In genomic region chr2:99472327-99472960, GRCh38 we compare ENCODE assay signal across 26 cellular contexts. TPM values are rescaled to one million over a fixed set of nuclear protein-coding genes. Genes with fewer than 3 reads are reported as not detected.
A peak's percentile ranks its signal among the peaks of the same experiment; 100 is the strongest.
DNase-seq lines count a peak whose midpoint lies in the region; ATAC-seq and TF ChIP-seq lines count a peak whose summit lies in the region.
"Had no signal": no experiment of that assay in that cellular context is flagged by ENCODE, and none has a peak within 500 bp of the region (broad histone marks: within the 10 kb centered on the region; RNA-seq: fewer than 3 reads in every experiment).

No MANE protein-coding gene starts in this region.

- no peaks in the 10 kb centered on the region for H3K9me3 ChIP-seq in breast epithelium
- H3K9me3 ChIP-seq in endodermal cell (ENCODE audit: control insufficient read depth, low read length): peaks cover 11% of the 10 kb centered on the region
- no peaks in the 10 kb centered on the region for H3K9me3 ChIP-seq in lower lobe of right lung
- no peaks in the 10 kb centered on the region for H3K9me3 ChIP-seq in Caco-2
- H3K9me3 ChIP-seq: right lobe of liver had no signal

- H3K27me3 ChIP-seq in breast epithelium (no peaks in the 10 kb centered on the region), endodermal cell (ENCODE audit: control insufficient read depth, insufficient read depth, low read length, poor library complexity, severe bottlenecking) (no peaks in the 10 kb centered on the region), lower lobe of right lung (ENCODE audit: low read depth) (no peaks in the 10 kb centered on the region), Caco-2 (replicated peaks; ENCODE audit: control insufficient read depth, insufficient read depth, low read length) (no peaks in the 10 kb centered on the region)
- H3K27me3 ChIP-seq: right lobe of liver had no signal

- H3K27ac ChIP-seq in breast epithelium: no peak overlapping the region
- H3K27ac ChIP-seq in endodermal cell (ENCODE audit: low read depth, low read length): no peak overlapping the region
- H3K27ac ChIP-seq in lower lobe of right lung: no peak overlapping the region
- peak overlapping the region; percentile 52 for H3K27ac ChIP-seq in urinary bladder (ENCODE audit: low read depth)
- H3K27ac ChIP-seq: right lobe of liver had no signal

- intact Hi-C loops in MCF 10A (cut with micrococcal nuclease) (no loop called here), breast epithelium (cut with DNase I; ENCODE audit: low total_unique reads) (no loop called here), lower lobe of right lung (cut with DNase I) (no loop called here), Caco-2 (cut with micrococcal nuclease; ENCODE audit: unreplicated experiment) (no loop called here)

- CTCF ChIA-PET in MCF 10A (lab: Yijun Ruan, JAX): interaction anchor here (1.0 to 1.1 kb wide), 2 partner anchors 9 to 30 kb away, joined by 3 to 4 read pairs; no protein-coding TSS in a partner anchor
- CTCF ChIA-PET in Caco-2 (lab: Charles Lee): no interaction called here

- H3K4me3 ChIP-seq in breast epithelium (no peak overlapping the region), endodermal cell (ENCODE audit: low read length) (no peak overlapping the region), lower lobe of right lung (no peak overlapping the region), urinary bladder (ENCODE audit: low read depth, low read length) (no peak overlapping the region), Caco-2 (ENCODE audit: low read depth, low read length) (no peak overlapping the region)
- H3K4me3 ChIP-seq: GM12878, right lobe of liver had no signal

- H3K4me1 Mint-ChIP-seq in MCF 10A (ENCODE audit: insufficient read depth, unreplicated experiment) (peaks cover 36% of the 10 kb centered on the region), endodermal cell (peaks cover 42% of the 10 kb centered on the region), Caco-2 (ENCODE audit: low read depth, unreplicated experiment) (peaks cover 26% of the 10 kb centered on the region)

- BruUV-seq in MCF 10A (replicated peaks; lab: Mats Ljungman, UMichigan): no TSS peak
- no TSS peak for BruUV-seq in Caco-2 (replicated peaks; lab: Mats Ljungman, UMichigan)

- DNase-seq in MCF 10A (ENCODE audit: unreplicated experiment) (peak; percentile 41), breast epithelium (ENCODE audit: low spot score in 2 of 2) (no peak), endodermal cell (no peak), lower lobe of right lung (no peak), NCI-H187 (lab: John Stamatoyannopoulos, UW) (no peak), Caco-2 (no peak)
- DNase-seq: activated CD4-positive, alpha-beta T cell treated with anti-CD3 and anti-CD28 coated beads for 36 hours; activated CD8-positive, alpha-beta memory T cell treated with anti-CD3 and anti-CD28 coated beads for 24 hours; activated naive CD4-positive, alpha-beta T cell; activated T-cell treated with anti-CD3 and anti-CD28 coated beads, Interleukin-2, amount 50 U/mL, for 4 hours; AML-193; amniotic stem cell; central memory CD4-positive, alpha-beta T cell; DND-41; HFFc6; islet precursor cell; Kasumi-1; NCI-H1092; NCI-H2081 treated with DMSO at 0.1 percent for 48 hours; NCI-H446; right lobe of liver; SHP77 treated with DMSO at 0.1 percent for 48 hours had no signal

- ATAC-seq in lower lobe of right lung: peak; percentile 61 to 74
- ATAC-seq in HG03175 (IDR thresholded peaks at IDR 0.05; ENCODE audit: unreplicated experiment): no peak
- ATAC-seq: activated CD4-positive, alpha-beta T cell treated with anti-CD3 and anti-CD28 coated beads for 36 hours; activated T-cell treated with anti-CD3 and anti-CD28 coated beads, Interleukin-2, amount 50 U/mL, for 4 hours had no signal

- no peak for TF ChIP-seq POLR2A in breast epithelium (IDR thresholded peaks at IDR 0.05)

- H3K4me1 ChIP-seq in breast epithelium (no peaks in the 10 kb centered on the region), endodermal cell (ENCODE audit: control insufficient read depth, insufficient read depth, low read length) (no peaks in the 10 kb centered on the region), lower lobe of right lung (peaks cover 36% of the 10 kb centered on the region), urinary bladder (ENCODE audit: insufficient read depth) (no peaks in the 10 kb centered on the region), Caco-2 (peaks cover 24% of the 10 kb centered on the region; the same call in 1 of the 2 replicates)

- H3K27me3 Mint-ChIP-seq in MCF 10A (ENCODE audit: insufficient read depth, unreplicated experiment) (no peaks in the 10 kb centered on the region), endodermal cell (ENCODE audit: insufficient read depth) (no peaks in the 10 kb centered on the region), Caco-2 (ENCODE audit: insufficient read depth, unreplicated experiment) (no peaks in the 10 kb centered on the region)
- H3K27me3 Mint-ChIP-seq: activated CD4-positive, alpha-beta T cell treated with anti-CD3 and anti-CD28 coated beads for 36 hours; memory B cell had no signal

- POLR2A ChIA-PET in MCF 10A (lab: Yijun Ruan, JAX) (interaction anchor here (0.6 to 2.5 kb wide), 10 partner anchors 8 to 332 kb away, joined by 3 to 15 read pairs (median 4); partner anchors contain the start of genes EIF5B, REV1 and TXNDC9), Caco-2 (lab: Charles Lee) (no interaction called here)

- TF ChIP-seq CTCF in MCF 10A (IDR thresholded peaks at IDR 0.05; ENCODE audit: unreplicated experiment) (no peak), breast epithelium (IDR thresholded peaks at IDR 0.05) (no peak), endodermal cell (conservative IDR thresholded peaks at IDR 0.05) (no peak), lower lobe of right lung (IDR thresholded peaks at IDR 0.05) (no peak), Caco-2 (IDR thresholded peaks at IDR 0.05; ENCODE audit: insufficient read depth in 1 of 2, low read depth in 1 of 2, low read length in 1 of 2, severe bottlenecking in 1 of 2, unreplicated experiment in 1 of 2) (no peak)

- H3K36me3 Mint-ChIP-seq in MCF 10A (ENCODE audit: insufficient read depth, unreplicated experiment): peaks cover 7% of the 10 kb centered on the region
- peaks cover 5% of the 10 kb centered on the region for H3K36me3 Mint-ChIP-seq in endodermal cell (ENCODE audit: low read depth)
- H3K36me3 Mint-ChIP-seq in Caco-2 (ENCODE audit: insufficient read depth, unreplicated experiment): no peaks in the 10 kb centered on the region

- H3K4me3 Mint-ChIP-seq in MCF 10A (ENCODE audit: unreplicated experiment): peak overlapping the region; percentile 21
- H3K4me3 Mint-ChIP-seq in endodermal cell: no peak overlapping the region
- H3K4me3 Mint-ChIP-seq in Caco-2 (ENCODE audit: unreplicated experiment): no peak overlapping the region
- H3K4me3 Mint-ChIP-seq: activated CD4-positive, alpha-beta T cell treated with anti-CD3 and anti-CD28 coated beads for 36 hours; activated T-cell treated with anti-CD3 and anti-CD28 coated beads, Interleukin-2, amount 50 U/mL, for 4 hours; HFFc6; memory B cell had no signal

- 95 to 100% methylated on average over 3 of the region's 3 CpGs for WGBS in endodermal cell (ENCODE audit: insufficient coverage in 1 of 2, insufficient read length in 1 of 2), 2 experiments
- WGBS in urinary bladder: 85% methylated on average over 3 of the region's 3 CpGs

- no peaks in the 10 kb centered on the region for H3K36me3 ChIP-seq in breast epithelium
- H3K36me3 ChIP-seq in endodermal cell (ENCODE audit: control insufficient read depth, insufficient read depth, low read length): no peaks in the 10 kb centered on the region
- no peaks in the 10 kb centered on the region for H3K36me3 ChIP-seq in lower lobe of right lung
- no peaks in the 10 kb centered on the region for H3K36me3 ChIP-seq in urinary bladder (ENCODE audit: insufficient read depth)
- H3K36me3 ChIP-seq in Caco-2 (ENCODE audit: control insufficient read depth, insufficient read depth, low read length): no peaks in the 10 kb centered on the region; the same call in 1 of the 2 replicates
- H3K36me3 ChIP-seq: right lobe of liver had no signal

- H3K27ac Mint-ChIP-seq in MCF 10A (ENCODE audit: low read depth, unreplicated experiment) (peak overlapping the region; percentile 73), endodermal cell (peak overlapping the region; percentile 1), Caco-2 (ENCODE audit: unreplicated experiment) (no peak overlapping the region)
- H3K27ac Mint-ChIP-seq: activated CD4-positive, alpha-beta T cell treated with anti-CD3 and anti-CD28 coated beads for 36 hours; HFFc6; memory B cell had no signal

- no peaks in the 10 kb centered on the region for H3K9me3 Mint-ChIP-seq in MCF 10A (ENCODE audit: unreplicated experiment)
- H3K9me3 Mint-ChIP-seq in endodermal cell: no peaks in the 10 kb centered on the region
- H3K9me3 Mint-ChIP-seq in Caco-2 (ENCODE audit: unreplicated experiment): peaks cover 20% of the 10 kb centered on the region
- H3K9me3 Mint-ChIP-seq: HFFc6 had no signal

- no peak overlapping the region for H3K9ac ChIP-seq in endodermal cell (ENCODE audit: extremely low read depth, low read length, poor library complexity, severe bottlenecking)

RNA-seq across cellular contexts. Expression of gene REV1, which starts 17.4 kb away (rescaled TPM):
- total RNA-seq in MCF 10A (2022) (33.2 and 38.6 TPM in 2 replicates), breast epithelium (10 to 100 TPM; 40.8 to 89.1 (median 78.0) TPM), endodermal cell (10 to 100 TPM; 43.9 to 44.6 TPM), lower lobe of right lung (50.7 TPM), urinary bladder (134 TPM), Caco-2 (2022) (39.6 and 41.1 TPM in 2 replicates)
- 28.8 TPM for polyA plus RNA-seq in endodermal cell (2013, experiment 1 of 2)
- polyA plus RNA-seq in endodermal cell (2013, experiment 2 of 2): 29.3 TPM
- polyA plus RNA-seq in urinary bladder: 21.0 TPM
